Comparison of ENCODE assay signal across 8 cellular contexts in genomic region chr22:35930933-35931332, GRCh38.
DNase-seq lines count a peak whose midpoint lies in the region; ATAC-seq and TF ChIP-seq lines count a peak whose summit lies in the region.

No MANE protein-coding gene starts in this region.

- H3K4me1 ChIP-seq in CD8-positive, alpha-beta memory T cell (ENCODE audit: insufficient read depth, low read length) = no peaks in the 10 kb centered on the region

- TF ChIP-seq CTCF in fibroblast of villous mesenchyme (IDR thresholded peaks at IDR 0.05; ENCODE audit: insufficient read depth, low read depth, low read length) = peak; percentile 79

- peaks cover 7 to 17% of the 10 kb centered on the region in 2 donors for H3K27me3 Mint-ChIP-seq in CD8-positive, alpha-beta memory T cell
- peaks cover 6% of the 10 kb centered on the region for H3K27me3 Mint-ChIP-seq in activated T-cell treated with anti-CD3 and anti-CD28 coated beads, Interleukin-2, amount 50 U/mL, for 4 hours (ENCODE audit: low read depth)

- H3K9me3 ChIP-seq in CD8-positive, alpha-beta memory T cell (ENCODE audit: low read length) = no peaks in the 10 kb centered on the region

- DNase-seq in DMS53 (lab: John Stamatoyannopoulos, UW) (peak; percentile 42), SKM-1 (lab: John Stamatoyannopoulos, UW; ENCODE audit: unreplicated experiment) (peak; percentile 21), fibroblast of villous mesenchyme (ENCODE audit: low read depth) (peak; percentile 84), renal cortical epithelial cell (ENCODE audit: low read depth) (peak; percentile 83)
- DNase-seq in CD8-positive, alpha-beta memory T cell = no peak
- DNase-seq in activated T-cell treated with anti-CD3 and anti-CD28 coated beads, Interleukin-2, amount 50 U/mL, for 4 hours = no peak

- H3K4me3 ChIP-seq in fibroblast of villous mesenchyme (ENCODE audit: low read depth, low read length) = no peak overlapping the region
- no peak overlapping the region for H3K4me3 ChIP-seq in CD8-positive, alpha-beta memory T cell (ENCODE audit: low read length)

- no peak for TF ChIP-seq EP300 in Ishikawa (IDR thresholded peaks at IDR 0.05; ENCODE audit: borderline replicate concordance)

- CTCF ChIA-PET in CD8-positive, alpha-beta memory T cell (lab: Charles Lee) = interaction anchor here (0.9 kb wide), 1 partner anchor 9 kb away, joined by 3 read pairs; no protein-coding TSS in a partner anchor

- ATAC-seq in activated T-cell treated with anti-CD3 and anti-CD28 coated beads, Interleukin-2, amount 50 U/mL, for 4 hours = no peak
- ATAC-seq in HG03159 (IDR thresholded peaks at IDR 0.05; ENCODE audit: unreplicated experiment) = no peak

- H3K4me3 Mint-ChIP-seq in CD8-positive, alpha-beta memory T cell = no peak overlapping the region
- H3K4me3 Mint-ChIP-seq in activated T-cell treated with anti-CD3 and anti-CD28 coated beads, Interleukin-2, amount 50 U/mL, for 4 hours = no peak overlapping the region

- no peaks in the 10 kb centered on the region for H3K27me3 ChIP-seq in CD8-positive, alpha-beta memory T cell (ENCODE audit: insufficient read depth, low read length, poor library complexity, severe bottlenecking)

- H3K27ac ChIP-seq in CD8-positive, alpha-beta memory T cell (ENCODE audit: low read depth, low read length) = no peak overlapping the region

- H3K9me3 Mint-ChIP-seq in CD8-positive, alpha-beta memory T cell = no peaks in the 10 kb centered on the region
- H3K9me3 Mint-ChIP-seq in activated T-cell treated with anti-CD3 and anti-CD28 coated beads, Interleukin-2, amount 50 U/mL, for 4 hours = no peaks in the 10 kb centered on the region

- no peak overlapping the region for H3K27ac Mint-ChIP-seq in CD8-positive, alpha-beta memory T cell

- no peaks in the 10 kb centered on the region for H3K36me3 Mint-ChIP-seq in CD8-positive, alpha-beta memory T cell
- no peaks in the 10 kb centered on the region for H3K36me3 Mint-ChIP-seq in activated T-cell treated with anti-CD3 and anti-CD28 coated beads, Interleukin-2, amount 50 U/mL, for 4 hours (ENCODE audit: insufficient read depth)

- POLR2A ChIA-PET in CD8-positive, alpha-beta memory T cell (lab: Charles Lee) = no interaction called here

- no peaks in the 10 kb centered on the region for H3K4me1 Mint-ChIP-seq in CD8-positive, alpha-beta memory T cell
- no peaks in the 10 kb centered on the region for H3K4me1 Mint-ChIP-seq in activated T-cell treated with anti-CD3 and anti-CD28 coated beads, Interleukin-2, amount 50 U/mL, for 4 hours (ENCODE audit: low read depth)

- TF ChIP-seq RAD21 in Ishikawa (IDR thresholded peaks at IDR 0.05; ENCODE audit: low read depth) = peak; percentile 84

- H3K36me3 ChIP-seq in CD8-positive, alpha-beta memory T cell (ENCODE audit: insufficient read depth, low read length) = no peaks in the 10 kb centered on the region

TF ChIP-seq in Ishikawa, 13 proteins besides CTCF, POLR2A, EP300 and RAD21:
- TF ChIP-seq EGR1 (IDR thresholded peaks at IDR 0.05) (no peak), YY1 (IDR thresholded peaks at IDR 0.05; ENCODE audit: low read depth) (no peak), FOXM1 (IDR thresholded peaks at IDR 0.05; ENCODE audit: borderline replicate concordance, low read depth) (no peak), TAF1 (IDR thresholded peaks at IDR 0.05; ENCODE audit: low read depth) (no peak), TEAD4 (IDR thresholded peaks at IDR 0.05) (no peak), TCF12 (IDR thresholded peaks at IDR 0.05; ENCODE audit: low read depth) (no peak), ZBTB7A (IDR thresholded peaks at IDR 0.05; ENCODE audit: low read depth) (no peak), USF1 (IDR thresholded peaks at IDR 0.05) (no peak), CREB1 (IDR thresholded peaks at IDR 0.05; ENCODE audit: low read depth) (no peak), NFIC (IDR thresholded peaks at IDR 0.05) (no peak), MAX (IDR thresholded peaks at IDR 0.05) (no peak), CEBPB (IDR thresholded peaks at IDR 0.05) (no peak), REST (IDR thresholded peaks at IDR 0.05; ENCODE audit: low read depth) (no peak)
TF ChIP-seq in Ishikawa: peak in this region for 0.

Comparison
In these comparisons a context has a peak if more than half of its experiments do, and no peak if none do; other contexts are left out.
1. DNase-seq: peak in DMS53 (single experiment), SKM-1 (single experiment), fibroblast of villous mesenchyme (single experiment) and renal cortical epithelial cell (single experiment); none in CD8-positive, alpha-beta memory T cell (0 of 5) and activated T-cell treated with anti-CD3 and anti-CD28 coated beads, Interleukin-2, amount 50 U/mL, for 4 hours (single experiment).